ENCODE assay signal across 10 cellular contexts in the genomic region with DNA sequence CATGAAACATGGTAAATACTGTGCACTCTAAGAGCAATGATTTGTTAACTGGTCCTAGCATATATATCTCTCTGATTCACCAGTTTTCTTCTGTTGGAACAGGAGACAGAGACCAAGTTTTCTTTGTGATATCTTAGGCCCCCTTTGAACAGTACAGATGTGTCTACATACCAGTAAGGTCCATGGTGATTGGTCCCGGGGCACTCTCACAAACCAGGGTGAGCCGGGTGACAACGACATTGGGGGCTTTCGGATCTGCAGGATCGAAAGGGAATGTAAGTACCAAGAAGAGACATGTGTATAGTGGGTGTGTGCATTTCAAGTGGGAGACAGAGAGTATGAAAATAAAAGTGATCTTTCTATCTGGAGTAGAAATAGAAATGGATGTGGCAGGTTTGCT. TPM values are rescaled to one million over a fixed set of nuclear protein-coding genes. Genes with fewer than 3 reads are reported as not detected.
DNase-seq lines count a peak whose midpoint lies in the region; ATAC-seq and TF ChIP-seq lines count a peak whose summit lies in the region.
"Had no signal": no experiment of that assay in that cellular context is flagged by ENCODE, and none has a peak within 500 bp of the region (broad histone marks: within the 10 kb centered on the region; RNA-seq: fewer than 3 reads in every experiment).

No MANE protein-coding gene starts in this region.

- no peak for ATAC-seq in heart left ventricle
- no peak for ATAC-seq in Right ventricle myocardium inferior

- intact Hi-C loops in heart left ventricle (cut with DNase I) (loop anchor here in 4 of 10 donors (5.0 kb wide), 4 partner anchors 37 to 107 kb away; partner anchors contain the start of gene ART4 (in 1 of the 4)), Right ventricle myocardium inferior (cut with DNase I) (no loop called here)
- intact Hi-C loops in activated T-helper 2 cell treated with anti-CD3 and anti-CD28 coated beads, Interferon-gamma antibody, Interleukin-2, Interleukin-4, amounts not matched to agents 10 μg/mL and 5 μg/mL and 100 μg/mL, durations not matched to agents 14 hours and 24 hours and 36 hours (cut with micrococcal nuclease): loop anchor here (1.0 to 5.0 kb wide), 5 partner anchors 33 to 613 kb away; partner anchors contain the start of gene ATF7IP

- TF ChIP-seq POLR2A in heart left ventricle (IDR thresholded peaks at IDR 0.05): no peak

- no peaks in the 10 kb centered on the region for H3K27me3 Mint-ChIP-seq in activated T-helper 2 cell treated with anti-CD3 and anti-CD28 coated beads, Interferon-gamma antibody, Interleukin-2, Interleukin-4, amounts not matched to agents 10 μg/mL and 5 μg/mL and 100 μg/mL, durations not matched to agents 14 hours and 24 hours and 36 hours (ENCODE audit: low read depth)
- peaks cover 3% of the 10 kb centered on the region for H3K27me3 Mint-ChIP-seq in type B pancreatic cell

- H3K36me3 ChIP-seq in heart left ventricle (peaks cover 0 to 60% (median 47%) of the 10 kb centered on the region in 9 donors), mucosa of rectum (ENCODE audit: control insufficient read depth in 2 of 2, insufficient read depth in 2 of 2, low read length in 2 of 2) (peaks cover 0 to 20% of the 10 kb centered on the region in 2 donors)

- DNase-seq in heart left ventricle (no peak), Right ventricle myocardium inferior (ENCODE audit: missing footprints) (no peak), type B pancreatic cell (ENCODE audit: extremely low spot score, unreplicated experiment) (no peak), NCI-H2227 (lab: John Stamatoyannopoulos, UW; ENCODE audit: unreplicated experiment) (no peak), NCI-H1694 treated with DMSO at 0.1 percent for 48 hours (lab: John Stamatoyannopoulos, UW) (no peak), NCI-H1092 treated with DMSO at 0.1 percent for 48 hours (lab: John Stamatoyannopoulos, UW) (no peak)
- no peak for DNase-seq in activated T-helper 2 cell treated with anti-CD3 and anti-CD28 coated beads, Interferon-gamma antibody, Interleukin-2, Interleukin-4, amounts not matched to agents 10 μg/mL and 5 μg/mL and 100 μg/mL, durations not matched to agents 14 hours and 24 hours and 36 hours (ENCODE audit: low spot score)
- DNase-seq: AML-193, NCI-H146 had no signal

- H3K9me3 ChIP-seq in heart left ventricle (no peaks in the 10 kb centered on the region), mucosa of rectum (ENCODE audit: control insufficient read depth in 2 of 2, low read length in 2 of 2) (no peaks in the 10 kb centered on the region)

- H3K4me1 Mint-ChIP-seq in activated T-helper 2 cell treated with anti-CD3 and anti-CD28 coated beads, Interferon-gamma antibody, Interleukin-2, Interleukin-4, amounts not matched to agents 10 μg/mL and 5 μg/mL and 100 μg/mL, durations not matched to agents 14 hours and 24 hours and 36 hours (ENCODE audit: low read depth): peaks cover 79% of the 10 kb centered on the region
- H3K4me1 Mint-ChIP-seq in type B pancreatic cell (ENCODE audit: unreplicated experiment): peaks cover 24% of the 10 kb centered on the region

- no peak overlapping the region for H3K9ac ChIP-seq in mucosa of rectum (ENCODE audit: low read depth in 1 of 2, low read length in 2 of 2)

- H3K4me3 ChIP-seq in heart left ventricle (no peak overlapping the region), mucosa of rectum (ENCODE audit: low read length in 2 of 2) (no peak overlapping the region)

- peak overlapping the region; percentile 73 for H3K4me3 Mint-ChIP-seq in activated T-helper 2 cell treated with anti-CD3 and anti-CD28 coated beads, Interferon-gamma antibody, Interleukin-2, Interleukin-4, amounts not matched to agents 10 μg/mL and 5 μg/mL and 100 μg/mL, durations not matched to agents 14 hours and 24 hours and 36 hours (ENCODE audit: low read depth)
- peak overlapping the region; percentile 27 for H3K4me3 Mint-ChIP-seq in type B pancreatic cell

- H3K4me1 ChIP-seq in heart left ventricle (peaks cover 5 to 88% (median 59%) of the 10 kb centered on the region in 12 donors), mucosa of rectum (ENCODE audit: control insufficient read depth in 2 of 2, insufficient read depth in 2 of 2, low read length in 2 of 2) (peaks cover 27 to 30% of the 10 kb centered on the region in 2 donors)

- H3K9me3 Mint-ChIP-seq in activated T-helper 2 cell treated with anti-CD3 and anti-CD28 coated beads, Interferon-gamma antibody, Interleukin-2, Interleukin-4, amounts not matched to agents 10 μg/mL and 5 μg/mL and 100 μg/mL, durations not matched to agents 14 hours and 24 hours and 36 hours: no peaks in the 10 kb centered on the region
- peaks cover 9% of the 10 kb centered on the region for H3K9me3 Mint-ChIP-seq in type B pancreatic cell

- H3K27me3 ChIP-seq in heart left ventricle: no peaks in the 10 kb centered on the region
- H3K27me3 ChIP-seq in mucosa of rectum (ENCODE audit: control insufficient read depth in 2 of 2, insufficient read depth in 2 of 2, low read length in 2 of 2): no peaks in the 10 kb centered on the region

- no peak for TF ChIP-seq CTCF in heart left ventricle (IDR thresholded peaks at IDR 0.05)
- TF ChIP-seq CTCF in type B pancreatic cell (conservative IDR thresholded peaks at IDR 0.05): no peak

- H3K27ac ChIP-seq in heart left ventricle: peak overlapping the region in 11 of 12 donors; percentile 15 to 92 (median 76)
- H3K27ac ChIP-seq in mucosa of rectum (ENCODE audit: low read depth in 2 of 2, low read length in 2 of 2): peak overlapping the region; percentile 11 to 74

- peak overlapping the region; percentile 98 for H3K27ac Mint-ChIP-seq in activated T-helper 2 cell treated with anti-CD3 and anti-CD28 coated beads, Interferon-gamma antibody, Interleukin-2, Interleukin-4, amounts not matched to agents 10 μg/mL and 5 μg/mL and 100 μg/mL, durations not matched to agents 14 hours and 24 hours and 36 hours
- peak overlapping the region; percentile 14 for H3K27ac Mint-ChIP-seq in type B pancreatic cell

- 94 to 98% (median 96%) methylated on average over 5 of the region's 5 CpGs for WGBS in heart left ventricle, 4 donors

- H3K36me3 Mint-ChIP-seq in activated T-helper 2 cell treated with anti-CD3 and anti-CD28 coated beads, Interferon-gamma antibody, Interleukin-2, Interleukin-4, amounts not matched to agents 10 μg/mL and 5 μg/mL and 100 μg/mL, durations not matched to agents 14 hours and 24 hours and 36 hours (ENCODE audit: low read depth): peaks cover 82% of the 10 kb centered on the region
- H3K36me3 Mint-ChIP-seq in type B pancreatic cell: peaks cover 27% of the 10 kb centered on the region

RNA-seq across cellular contexts. Expression of gene ERP27, which starts 11.3 kb away (rescaled TPM):
- total RNA-seq in heart left ventricle: under 1 TPM in 7 of 9 donors, not detected in 2; 0.14 to 0.93 (median 0.24) TPM
- polyA plus RNA-seq in heart left ventricle: under 1 TPM; 0.12 to 0.15 TPM
- 0.19 TPM for total RNA-seq in Right ventricle myocardium inferior
- total RNA-seq in activated T-helper 2 cell treated with anti-CD3 and anti-CD28 coated beads, Interferon-gamma antibody, Interleukin-2, Interleukin-4, amounts not matched to agents 10 μg/mL and 5 μg/mL and 100 μg/mL, durations not matched to agents 14 hours and 24 hours and 36 hours: 3.2 and 4.7 TPM in 2 replicates
- 12.4 and 42.3 TPM in 2 replicates for total RNA-seq in type B pancreatic cell (ENCODE audit: low replicate concordance)

RNA-seq across cellular contexts. Expression of gene ARHGDIB, which starts 11.8 kb away (rescaled TPM):
- total RNA-seq in heart left ventricle (100 to 1,000 TPM in 2 of 9 donors, 10 to 100 TPM in 7; 30.5 to 256 (median 53.6) TPM), Right ventricle myocardium inferior (72.1 TPM), type B pancreatic cell (ENCODE audit: low replicate concordance) (17.0 and 60.8 TPM in 2 replicates)
- 10 to 100 TPM; 65.8 to 81.5 TPM for polyA plus RNA-seq in heart left ventricle
- 535 and 561 TPM in 2 replicates for total RNA-seq in activated T-helper 2 cell treated with anti-CD3 and anti-CD28 coated beads, Interferon-gamma antibody, Interleukin-2, Interleukin-4, amounts not matched to agents 10 μg/mL and 5 μg/mL and 100 μg/mL, durations not matched to agents 14 hours and 24 hours and 36 hours

RNA-seq across cellular contexts. Expression of gene PDE6H, which starts 23.2 kb away (rescaled TPM):
- total RNA-seq in heart left ventricle: not detected
- polyA plus RNA-seq in heart left ventricle: not detected
- total RNA-seq in Right ventricle myocardium inferior: not detected
- not detected in 2 replicates for total RNA-seq in activated T-helper 2 cell treated with anti-CD3 and anti-CD28 coated beads, Interferon-gamma antibody, Interleukin-2, Interleukin-4, amounts not matched to agents 10 μg/mL and 5 μg/mL and 100 μg/mL, durations not matched to agents 14 hours and 24 hours and 36 hours
- total RNA-seq in type B pancreatic cell (ENCODE audit: low replicate concordance): not detected in 2 replicates
